ENCODE assay signal across 1 cellular context in the genomic region with DNA sequence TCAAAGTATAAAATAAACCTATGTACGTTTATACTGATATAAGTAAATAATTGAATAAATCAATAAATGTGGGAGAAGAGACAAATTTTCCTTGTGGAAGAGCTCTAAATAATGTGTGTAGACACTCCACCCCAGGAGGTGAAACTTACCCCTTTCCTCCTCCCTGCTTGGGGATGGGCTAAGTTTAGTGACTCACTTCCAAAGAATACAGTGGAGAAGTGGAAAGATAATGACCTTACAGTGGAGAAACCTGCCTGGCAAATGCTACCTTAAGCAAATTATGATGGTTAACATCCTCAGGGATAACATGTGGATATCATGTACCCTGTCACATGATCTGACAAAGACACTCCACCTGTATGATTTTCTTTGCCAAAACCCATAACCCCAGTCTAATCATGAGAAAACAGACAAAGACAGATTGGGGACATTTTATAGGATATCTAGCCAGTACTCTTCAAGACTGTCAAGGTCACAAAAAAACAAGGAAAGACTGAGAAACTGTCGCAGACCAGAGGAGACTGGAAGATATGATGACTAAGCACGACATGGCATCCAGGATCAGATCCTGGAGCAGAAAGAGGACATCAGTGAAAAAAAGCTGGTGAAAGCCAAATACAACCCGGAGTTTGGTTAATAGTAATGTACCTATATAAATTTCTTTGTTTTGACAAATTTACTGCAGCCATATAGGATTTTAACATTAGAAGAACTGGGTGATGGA.
TF ChIP-seq lines count a peak whose summit lies in the region.

No MANE protein-coding gene starts in this region.

TF ChIP-seq in K562, 482 proteins besides CTCF, POLR2A, EP300 and RAD21 (continued from another document):
- TF ChIP-seq, protein P1, sequence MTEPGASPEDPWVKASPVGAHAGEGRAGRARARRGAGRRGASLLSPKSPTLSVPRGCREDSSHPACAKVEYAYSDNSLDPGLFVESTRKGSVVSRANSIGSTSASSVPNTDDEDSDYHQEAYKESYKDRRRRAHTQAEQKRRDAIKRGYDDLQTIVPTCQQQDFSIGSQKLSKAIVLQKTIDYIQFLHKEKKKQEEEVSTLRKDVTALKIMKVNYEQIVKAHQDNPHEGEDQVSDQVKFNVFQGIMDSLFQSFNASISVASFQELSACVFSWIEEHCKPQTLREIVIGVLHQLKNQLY (CRISPR knock-in tag; conservative IDR thresholded peaks at IDR 0.05) = no peak
- TF ChIP-seq SP2 (IDR thresholded peaks at IDR 0.05; ENCODE audit: extremely low read depth, low read depth, low read length, poor library complexity, severe bottlenecking) (no peak), U2AF1 (optimal IDR thresholded peaks at IDR 0.05; ENCODE audit: low read depth, low read length) (no peak), ZNF184 (CRISPR knock-in tag; IDR thresholded peaks at IDR 0.05) (no peak), MXI1 (IDR thresholded peaks at IDR 0.05; ENCODE audit: low read depth, low read length) (no peak), SNRNP70 (optimal IDR thresholded peaks at IDR 0.05; ENCODE audit: low read depth, low read length) (no peak), MAFK (IDR thresholded peaks at IDR 0.05; ENCODE audit: low read length) (peak; percentile 33; the same call in 1 of the 2 replicates), MAFF (IDR thresholded peaks at IDR 0.05; ENCODE audit: low read length) (peak; percentile 45; the same call in 1 of the 2 replicates), MYBL2 (IDR thresholded peaks at IDR 0.05; ENCODE audit: low read depth) (no peak), MYBL2 (CRISPR knock-in tag; IDR thresholded peaks at IDR 0.05; ENCODE audit: borderline replicate concordance) (no peak), ZNF316 (IDR thresholded peaks at IDR 0.05) (peak; percentile 84), ZNF3 (CRISPR knock-in tag; IDR thresholded peaks at IDR 0.05) (no peak), ZNF224 (CRISPR knock-in tag; IDR thresholded peaks at IDR 0.05) (no peak), ZBTB1 (CRISPR knock-in tag; IDR thresholded peaks at IDR 0.05; ENCODE audit: borderline replicate concordance, low read depth) (no peak), MYNN (IDR thresholded peaks at IDR 0.05) (no peak), MYNN (CRISPR knock-in tag; IDR thresholded peaks at IDR 0.05) (no peak), C11orf30 (IDR thresholded peaks at IDR 0.05; ENCODE audit: low read depth) (peak; percentile 80), TAL1 (IDR thresholded peaks at IDR 0.05) (no peak), RB1 (IDR thresholded peaks at IDR 0.05; ENCODE audit: low read depth) (no peak), MAFG (tag; conservative IDR thresholded peaks at IDR 0.05) (peak; percentile 75), ESRRB (CRISPR knock-in tag; IDR thresholded peaks at IDR 0.05; ENCODE audit: borderline replicate concordance) (no peak), ZNF253 (CRISPR knock-in tag; conservative IDR thresholded peaks at IDR 0.05) (no peak), HCFC1 (IDR thresholded peaks at IDR 0.05; ENCODE audit: low read depth, low read length) (no peak)
- TF ChIP-seq, protein P2, sequence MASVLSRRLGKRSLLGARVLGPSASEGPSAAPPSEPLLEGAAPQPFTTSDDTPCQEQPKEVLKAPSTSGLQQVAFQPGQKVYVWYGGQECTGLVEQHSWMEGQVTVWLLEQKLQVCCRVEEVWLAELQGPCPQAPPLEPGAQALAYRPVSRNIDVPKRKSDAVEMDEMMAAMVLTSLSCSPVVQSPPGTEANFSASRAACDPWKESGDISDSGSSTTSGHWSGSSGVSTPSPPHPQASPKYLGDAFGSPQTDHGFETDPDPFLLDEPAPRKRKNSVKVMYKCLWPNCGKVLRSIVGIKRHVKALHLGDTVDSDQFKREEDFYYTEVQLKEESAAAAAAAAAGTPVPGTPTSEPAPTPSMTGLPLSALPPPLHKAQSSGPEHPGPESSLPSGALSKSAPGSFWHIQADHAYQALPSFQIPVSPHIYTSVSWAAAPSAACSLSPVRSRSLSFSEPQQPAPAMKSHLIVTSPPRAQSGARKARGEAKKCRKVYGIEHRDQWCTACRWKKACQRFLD (CRISPR knock-in tag; IDR thresholded peaks at IDR 0.05) = no peak
- TF ChIP-seq, protein P3, sequence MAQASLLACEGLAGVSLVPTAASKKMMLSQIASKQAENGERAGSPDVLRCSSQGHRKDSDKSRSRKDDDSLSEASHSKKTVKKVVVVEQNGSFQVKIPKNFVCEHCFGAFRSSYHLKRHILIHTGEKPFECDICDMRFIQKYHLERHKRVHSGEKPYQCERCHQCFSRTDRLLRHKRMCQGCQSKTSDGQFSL (CRISPR knock-in tag; IDR thresholded peaks at IDR 0.05) = no peak
- TF ChIP-seq, protein P3 (tag; IDR thresholded peaks at IDR 0.05) = no peak
- TF ChIP-seq, protein P4, sequence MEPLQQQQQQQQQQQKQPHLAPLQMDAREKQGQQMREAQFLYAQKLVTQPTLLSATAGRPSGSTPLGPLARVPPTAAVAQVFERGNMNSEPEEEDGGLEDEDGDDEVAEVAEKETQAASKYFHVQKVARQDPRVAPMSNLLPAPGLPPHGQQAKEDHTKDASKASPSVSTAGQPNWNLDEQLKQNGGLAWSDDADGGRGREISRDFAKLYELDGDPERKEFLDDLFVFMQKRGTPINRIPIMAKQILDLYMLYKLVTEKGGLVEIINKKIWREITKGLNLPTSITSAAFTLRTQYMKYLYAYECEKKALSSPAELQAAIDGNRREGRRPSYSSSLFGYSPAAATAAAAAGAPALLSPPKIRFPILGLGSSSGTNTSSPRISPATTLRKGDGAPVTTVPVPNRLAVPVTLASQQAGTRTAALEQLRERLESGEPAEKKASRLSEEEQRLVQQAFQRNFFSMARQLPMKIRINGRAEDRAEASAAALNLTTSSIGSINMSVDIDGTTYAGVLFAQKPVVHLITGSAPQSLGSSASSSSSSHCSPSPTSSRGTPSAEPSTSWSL (CRISPR knock-in tag; IDR thresholded peaks at IDR 0.05; ENCODE audit: borderline replicate concordance) = no peak
- TF ChIP-seq, protein P5, sequence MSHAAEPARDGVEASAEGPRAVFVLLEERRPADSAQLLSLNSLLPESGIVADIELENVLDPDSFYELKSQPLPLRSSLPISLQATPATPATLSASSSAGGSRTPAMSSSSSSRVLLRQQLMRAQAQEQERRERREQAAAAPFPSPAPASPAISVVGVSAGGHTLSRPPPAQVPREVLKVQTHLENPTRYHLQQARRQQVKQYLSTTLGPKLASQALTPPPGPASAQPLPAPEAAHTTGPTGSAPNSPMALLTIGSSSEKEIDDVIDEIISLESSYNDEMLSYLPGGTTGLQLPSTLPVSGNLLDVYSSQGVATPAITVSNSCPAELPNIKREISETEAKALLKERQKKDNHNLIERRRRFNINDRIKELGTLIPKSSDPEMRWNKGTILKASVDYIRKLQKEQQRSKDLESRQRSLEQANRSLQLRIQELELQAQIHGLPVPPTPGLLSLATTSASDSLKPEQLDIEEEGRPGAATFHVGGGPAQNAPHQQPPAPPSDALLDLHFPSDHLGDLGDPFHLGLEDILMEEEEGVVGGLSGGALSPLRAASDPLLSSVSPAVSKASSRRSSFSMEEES (CRISPR knock-in tag; IDR thresholded peaks at IDR 0.05) = peak; percentile 56
